ENCODE assay signal across 32 cellular contexts in the genomic region with DNA sequence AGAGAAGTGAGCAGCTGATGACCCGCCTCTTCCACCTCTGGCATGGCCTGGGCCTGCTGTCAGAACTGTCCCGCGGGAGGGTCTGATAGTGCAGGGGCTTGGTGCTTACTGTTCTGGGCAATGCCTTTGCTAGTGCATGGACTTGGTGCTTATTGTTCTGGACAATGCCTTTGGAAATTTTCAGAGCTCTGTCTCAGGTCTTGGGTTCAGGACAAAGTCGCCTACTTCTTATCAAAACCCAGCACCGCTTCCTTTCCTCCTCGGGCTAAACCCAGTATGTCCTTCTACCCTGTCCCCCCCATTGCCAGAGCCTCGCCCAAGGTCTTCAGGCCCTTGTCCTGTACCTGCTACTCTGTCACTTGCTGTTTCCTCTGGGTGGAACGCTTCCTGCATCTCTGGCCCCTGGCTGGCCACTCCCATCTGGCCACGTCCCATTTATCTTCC.
"Had no signal": no experiment of that assay in that cellular context is flagged by ENCODE, and none has a peak within 500 bp of the region (broad histone marks: within the 10 kb centered on the region; RNA-seq: fewer than 3 reads in every experiment).

No MANE protein-coding gene starts in this region.

- FAIRE-seq: endometrium, frontal cortex, islet of Langerhans, small intestine had no signal

- H3K36me3 Mint-ChIP-seq: memory B cell; mesothelial cell of epicardium; naive B cell; natural killer cell treated with Interleukin-12 subunit alpha and Interleukin-12 subunit beta and Interleukin-15 and Interleukin-18, amount 100 ng/mL, for 72 hours; neural progenitor cell had no signal

- H3K4me3 Mint-ChIP-seq: effector memory CD8-positive, alpha-beta T cell; memory B cell; mesothelial cell of epicardium; naive B cell; natural killer cell treated with Interleukin-12 subunit alpha and Interleukin-12 subunit beta and Interleukin-15 and Interleukin-18, amount 100 ng/mL, for 72 hours; stimulated activated naive CD8-positive, alpha-beta T cell treated with anti-CD3 and anti-CD28 coated beads, Interleukin-15, amount 100 ng/mL, for 72 hours had no signal

- ATAC-seq: effector memory CD8-positive, alpha-beta T cell; left colon; mucosa of descending colon; natural killer cell treated with Interleukin-12 subunit alpha and Interleukin-12 subunit beta and Interleukin-15 and Interleukin-18, amount 100 ng/mL, for 72 hours; psoas muscle; right lobe of liver; stimulated activated naive CD8-positive, alpha-beta T cell treated with anti-CD3 and anti-CD28 coated beads, Interleukin-15, amount 100 ng/mL, for 72 hours had no signal

- H3K27ac Mint-ChIP-seq: effector memory CD8-positive, alpha-beta T cell; memory B cell; naive B cell; natural killer cell treated with Interleukin-12 subunit alpha and Interleukin-12 subunit beta and Interleukin-15 and Interleukin-18, amount 100 ng/mL, for 72 hours; stimulated activated naive CD8-positive, alpha-beta T cell treated with anti-CD3 and anti-CD28 coated beads, Interleukin-15, amount 100 ng/mL, for 72 hours had no signal

- H3K4me2 ChIP-seq: neural progenitor cell had no signal

- H3K9me3 ChIP-seq: esophagus squamous epithelium, mucosa of descending colon, ovary, psoas muscle, right lobe of liver, suprapubic skin, transverse colon, vagina had no signal

- H3K36me3 ChIP-seq: esophagus squamous epithelium, neural progenitor cell, ovary, right lobe of liver, suprapubic skin, transverse colon, vagina had no signal

- H3K4me3 ChIP-seq: esophagus squamous epithelium, lung, mucosa of descending colon, neural progenitor cell, ovary, psoas muscle, right lobe of liver, suprapubic skin, transverse colon, vagina had no signal

- H3K9me3 Mint-ChIP-seq: effector memory CD8-positive, alpha-beta T cell; memory B cell; mesothelial cell of epicardium; naive B cell; natural killer cell treated with Interleukin-12 subunit alpha and Interleukin-12 subunit beta and Interleukin-15 and Interleukin-18, amount 100 ng/mL, for 72 hours; neural progenitor cell; stimulated activated naive CD8-positive, alpha-beta T cell treated with anti-CD3 and anti-CD28 coated beads, Interleukin-15, amount 100 ng/mL, for 72 hours had no signal

- DNase-seq: cerebellar nuclear complex; cortex of kidney; effector memory CD8-positive, alpha-beta T cell; erythroblast; esophagus squamous epithelium; head of caudate nucleus; hippocampal formation; left colon; mucosa of descending colon; naive B cell; nucleus accumbens; ovary; psoas muscle; right lobe of liver; small intestine; stimulated activated CD4-positive, alpha-beta T cell treated with anti-CD3 and anti-CD28 coated beads, Interleukin-12 subunit alpha, Interleukin-12 subunit beta, amount 100 ng/mL, for 4 hours; stimulated activated CD4-positive, alpha-beta T cell treated with anti-CD3 and anti-CD28 coated beads, Interleukin-1b, Interleukin-23, amount 100 ng/mL, for 48 hours; stimulated activated CD4-positive, alpha-beta T cell treated with anti-CD3 and anti-CD28 coated beads, Interleukin-4, amount 100 ng/mL, for 1 hour; stimulated activated CD8-positive, alpha-beta memory T cell treated with anti-CD3 and anti-CD28 coated beads, Interleukin-4, amount 100 ng/mL, for 48 hours; stimulated activated naive CD4-positive, alpha-beta T cell; stimulated activated naive CD8-positive, alpha-beta T cell treated with anti-CD3 and anti-CD28 coated beads, Interleukin-15, amount 100 ng/mL, for 72 hours; transverse colon had no signal

- H3K4me1 Mint-ChIP-seq: memory B cell; stimulated activated naive CD8-positive, alpha-beta T cell treated with anti-CD3 and anti-CD28 coated beads, Interleukin-15, amount 100 ng/mL, for 72 hours had no signal

- H3K27ac ChIP-seq: neural progenitor cell, ovary, psoas muscle, right lobe of liver, suprapubic skin, transverse colon, vagina had no signal

- H3K9ac ChIP-seq: neural progenitor cell had no signal

- H3K27me3 ChIP-seq: esophagus squamous epithelium, neural progenitor cell, ovary, right lobe of liver, suprapubic skin, vagina had no signal
